Comparison of ENCODE assay signal across 26 cellular contexts in genomic region chr11:127474735-127475134, GRCh38.
"Had no signal": no experiment of that assay in that cellular context is flagged by ENCODE, and none has a peak within 500 bp of the region (broad histone marks: within the 10 kb centered on the region; RNA-seq: fewer than 3 reads in every experiment).

No MANE protein-coding gene starts in this region.

- H3K9me3 ChIP-seq: MG63 had no signal

- ATAC-seq: activated T-cell treated with anti-CD3 and anti-CD28 coated beads, Interleukin-2, amount 50 U/mL, for 4 hours; Panc1; Right ventricle myocardium inferior; T-cell had no signal

- H3K4me3 Mint-ChIP-seq: activated CD4-positive, alpha-beta memory T cell treated with anti-CD3 and anti-CD28 coated beads for 36 hours; activated CD4-positive, alpha-beta T cell treated with anti-CD3 and anti-CD28 coated beads, Interleukin-2, amount 10 ng/mL, durations not matched to agents 7 days and 5 days; activated naive CD8-positive, alpha-beta T cell; activated T-cell treated with anti-CD3 and anti-CD28 coated beads, Interleukin-2, amount 50 U/mL, for 4 hours; brain; central memory CD8-positive, alpha-beta T cell; T-cell had no signal

- H3K27me3 Mint-ChIP-seq: activated CD4-positive, alpha-beta memory T cell treated with anti-CD3 and anti-CD28 coated beads for 36 hours; activated CD4-positive, alpha-beta T cell treated with anti-CD3 and anti-CD28 coated beads, Interleukin-2, amount 10 ng/mL, durations not matched to agents 7 days and 5 days; central memory CD8-positive, alpha-beta T cell; T-cell had no signal

- H3K4me1 Mint-ChIP-seq: central memory CD8-positive, alpha-beta T cell had no signal

- H3K9me3 Mint-ChIP-seq: activated CD4-positive, alpha-beta memory T cell treated with anti-CD3 and anti-CD28 coated beads for 36 hours; activated CD4-positive, alpha-beta T cell treated with anti-CD3 and anti-CD28 coated beads, Interleukin-2, amount 10 ng/mL, durations not matched to agents 7 days and 5 days; activated T-cell treated with anti-CD3 and anti-CD28 coated beads, Interleukin-2, amount 50 U/mL, for 4 hours; brain; central memory CD8-positive, alpha-beta T cell; T-cell had no signal

- H3K36me3 Mint-ChIP-seq: activated CD4-positive, alpha-beta memory T cell treated with anti-CD3 and anti-CD28 coated beads for 36 hours; activated naive CD8-positive, alpha-beta T cell; brain; T-cell had no signal

- H3K4me3 ChIP-seq: MG63, SK-N-MC had no signal

- H3K27ac Mint-ChIP-seq: activated CD4-positive, alpha-beta memory T cell treated with anti-CD3 and anti-CD28 coated beads for 36 hours; activated CD4-positive, alpha-beta T cell treated with anti-CD3 and anti-CD28 coated beads, Interleukin-2, amount 10 ng/mL, durations not matched to agents 7 days and 5 days; activated naive CD8-positive, alpha-beta T cell; T-cell had no signal

- DNase-seq: activated CD4-positive, alpha-beta memory T cell treated with anti-CD3 and anti-CD28 coated beads for 36 hours; activated CD4-positive, alpha-beta T cell treated with anti-CD3 and anti-CD28 coated beads, Interleukin-2, amount 10 ng/mL, durations not matched to agents 7 days and 5 days; activated CD4-positive, CD25-positive, alpha-beta regulatory T cell; activated CD8-positive, alpha-beta memory T cell treated with anti-CD3 and anti-CD28 coated beads for 24 hours; activated effector memory CD4-positive, alpha-beta T cell treated with anti-CD3 and anti-CD28 coated beads, Interleukin-2, amount 50 U/mL, for 16 hours; activated naive CD4-positive, alpha-beta T cell treated with Interleukin-2 at 50 U/mL for 16 hours; activated T-cell treated with anti-CD3 and anti-CD28 coated beads, Interleukin-2, amount 50 U/mL, for 4 hours; amygdala; MG63; MV-4-11; NCI-H1436 treated with DMSO at 0.1 percent for 48 hours; NCI-H1930; NCI-H2171; NCI-H2227 treated with DMSO at 0.1 percent for 48 hours; NCI-H526 treated with DMSO at 0.1 percent for 48 hours; RPMI8226; T-cell; T-helper 2 cell; T1000 had no signal

- H3K36me3 ChIP-seq: MG63 had no signal

- H3K27ac ChIP-seq: KMS-11, SK-N-MC had no signal
